In the genomic region with DNA sequence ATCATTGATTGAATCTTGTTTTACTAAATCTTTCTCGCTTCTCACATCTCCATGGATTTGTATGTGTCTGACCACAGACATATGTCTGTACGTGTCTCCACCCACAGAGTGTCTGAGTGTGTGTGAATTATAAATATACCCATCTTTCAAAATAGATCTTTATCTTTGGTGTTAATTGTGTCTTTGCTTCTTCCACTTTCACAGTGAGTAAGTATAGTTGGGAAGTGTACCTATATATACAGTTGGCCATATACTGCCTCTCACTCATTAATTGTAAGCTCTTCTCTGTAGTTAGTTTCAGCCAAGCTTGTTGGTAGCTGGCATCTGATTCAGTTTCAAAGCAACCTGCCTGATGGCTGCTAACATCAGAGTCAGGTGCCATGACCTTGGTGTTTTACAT, we compare ENCODE assay signal across 20 cellular contexts. TPM values are rescaled to one million over a fixed set of nuclear protein-coding genes. Genes with fewer than 3 reads are reported as not detected.
DNase-seq lines count a peak whose midpoint lies in the region; ATAC-seq, FAIRE-seq and TF ChIP-seq lines count a peak whose summit lies in the region.
"Had no signal": no experiment of that assay in that cellular context is flagged by ENCODE, and none has a peak within 500 bp of the region (broad histone marks: within the 10 kb centered on the region; RNA-seq: fewer than 3 reads in every experiment).

No MANE protein-coding gene starts in this region.

- peak; percentile 18 for DNase-seq in Jurkat, Clone E6-1 (ENCODE audit: low read depth, low spot score)
- DNase-seq in GM12878 (ENCODE audit: low read depth, low spot score) (peak; percentile 4), DMS79 treated with DMSO at 0.1 percent for 48 hours (lab: John Stamatoyannopoulos, UW) (no peak), brain microvascular endothelial cell (no peak)
- DNase-seq: activated B cell treated with CpG ODN at 0.5 μM for 24 hours; activated naive CD4-positive, alpha-beta T cell treated with anti-CD3 and anti-CD28 coated beads, Interleukin-2, amount 10 ng/mL, durations not matched to agents 7 days and 5 days; AML-193; effector CD8-positive, alpha-beta T cell; NCI-H2029; NCI-H524 treated with DMSO at 0.1 percent for 48 hours; ovary; sigmoid colon; stimulated activated CD4-positive, alpha-beta T cell treated with anti-CD3 and anti-CD28 coated beads, Interleukin-4, amount 100 ng/mL, for 1 hour; stimulated activated CD8-positive, alpha-beta memory T cell treated with anti-CD3 and anti-CD28 coated beads, Interleukin-4, amount 100 ng/mL, for 48 hours; T-cell had no signal

- in situ Hi-C loops in GM12878 (cut with MboI) (no loop called here), brain microvascular endothelial cell (cut with HindIII; ENCODE audit: low pct_ligation_motif_present, low sequenced_read_pairs) (no loop called here)

- CTCF ChIA-PET in GM12878 (lab: Yijun Ruan, JAX), result interaction anchor here (0.9 to 1.5 kb wide), 8 partner anchors 10 to 116 kb away, joined by 3 to 5 read pairs (median 4); no protein-coding TSS in a partner anchor

- H4K20me1 ChIP-seq in GM12878 (ENCODE audit: control insufficient read depth, insufficient read depth), result no peaks in the 10 kb centered on the region

- H3K36me3 ChIP-seq in GM12878 (ENCODE audit: control insufficient read depth in 2 of 2, insufficient read depth in 2 of 2, low read length in 1 of 2) (no peaks in the 10 kb centered on the region), brain microvascular endothelial cell (replicated peaks) (no peaks in the 10 kb centered on the region)
- H3K36me3 ChIP-seq: ovary, sigmoid colon had no signal

- POLR2A ChIA-PET in GM12878 (lab: Charles Lee), result interaction anchor here (0.5 to 1.4 kb wide), 9 partner anchors 10 to 110 kb away, joined by 3 to 5 read pairs (median 3); no protein-coding TSS in a partner anchor

- no peak overlapping the region for H3K9ac ChIP-seq in GM12878 (ENCODE audit: control insufficient read depth, insufficient read depth, low read length)

- no peak for TF ChIP-seq CTCF in GM12878 (IDR thresholded peaks at IDR 0.05 in 2 of 3, conservative IDR thresholded peaks at IDR 0.05 in 1 of 3; ENCODE audit: control insufficient read depth in 2 of 3, extremely low read depth in 1 of 3, insufficient read depth in 1 of 3, low read depth in 3 of 3, low read length in 3 of 3)
- TF ChIP-seq CTCF in brain microvascular endothelial cell (IDR thresholded peaks at IDR 0.05; ENCODE audit: low read depth, low read length, missing control alignments), result no peak

- no peak for FAIRE-seq in GM12878 (lab: Jason Lieb, UNC)
- FAIRE-seq: HTR-8/SVneo had no signal

- no TSS peak for BruUV-seq in GM12878 (replicated peaks; lab: Mats Ljungman, UMichigan)

- H3K79me2 ChIP-seq in GM12878 (ENCODE audit: control insufficient read depth, insufficient read depth, low read length), result no peaks in the 10 kb centered on the region

- H3K27me3 ChIP-seq in GM12878 (replicated peaks in 1 of 2; ENCODE audit: control insufficient read depth in 2 of 2, insufficient read depth in 2 of 2, low read length in 1 of 2) (no peaks in the 10 kb centered on the region), brain microvascular endothelial cell (replicated peaks) (no peaks in the 10 kb centered on the region)
- H3K27me3 ChIP-seq: ovary, sigmoid colon had no signal

- TF ChIP-seq POLR2A in GM12878 (IDR thresholded peaks at IDR 0.05; ENCODE audit: low read depth, low read length), result no peak

- TF ChIP-seq RAD21 in GM12878 (IDR thresholded peaks at IDR 0.05; ENCODE audit: insufficient read depth, low read depth, low read length), result no peak

- H2AFZ ChIP-seq in GM12878 (ENCODE audit: control insufficient read depth, low read depth, low read length), result no peak overlapping the region

- RAD21 ChIA-PET in GM12878 (lab: Charles Lee; ENCODE audit: unreplicated experiment), result interaction anchor here (1.0 to 1.7 kb wide), 5 partner anchors 11 to 116 kb away, joined by 3 to 8 read pairs (median 4); no protein-coding TSS in a partner anchor

- SMC1A ChIA-PET in GM12878 (lab: Charles Lee; ENCODE audit: uncharacterized antibody, unreplicated experiment), result interaction anchor here (0.7 to 4.9 kb wide), 12 partner anchors 9 to 443 kb away, joined by 3 to 36 read pairs (median 4); no protein-coding TSS in a partner anchor

- no peaks in the 10 kb centered on the region; the same call in 2 of the 3 replicates for H3K9me3 ChIP-seq in GM12878 (replicated peaks; ENCODE audit: control insufficient read depth, insufficient read depth, low read length)
- H3K9me3 ChIP-seq: ovary, sigmoid colon had no signal

- H3K4me2 ChIP-seq in GM12878 (ENCODE audit: control insufficient read depth, insufficient read depth), result no peak overlapping the region

- intact Hi-C loops in GM12878 (cut with micrococcal nuclease; ENCODE audit: unreplicated experiment), result no loop called here

- 5% methylated on average over 2 of the region's 2 CpGs for WGBS in GM12878 (ENCODE audit: insufficient coverage, insufficient replicate concordance, low lambda C conversion rate, missing lambda C conversion rate)

- TF ChIP-seq EP300 in GM12878 (IDR thresholded peaks at IDR 0.05; ENCODE audit: borderline replicate concordance in 1 of 2, control insufficient read depth in 1 of 2, low read depth in 2 of 2, low read length in 2 of 2), result peak; percentile 53 to 55; a peak in 2 of 4 replicates

- ATAC-seq in GM18517 (IDR thresholded peaks at IDR 0.05; ENCODE audit: unreplicated experiment) (peak; percentile 72), GM21717 (IDR thresholded peaks at IDR 0.05; ENCODE audit: unreplicated experiment) (peak; percentile 64), GM12878 (peak; percentile 81), HG03280 (IDR thresholded peaks at IDR 0.05; ENCODE audit: unreplicated experiment) (no peak), HG02840 (IDR thresholded peaks at IDR 0.05; ENCODE audit: low FRiP score, unreplicated experiment) (no peak)
- ATAC-seq: T-cell had no signal

- H3K27ac ChIP-seq in GM12878 (ENCODE audit: control insufficient read depth, insufficient read depth), result no peak overlapping the region
- H3K27ac ChIP-seq in brain microvascular endothelial cell, result no peak overlapping the region
- H3K27ac ChIP-seq: ovary, sigmoid colon had no signal

- H3K4me3 ChIP-seq in Jurkat, Clone E6-1 (ENCODE audit: low read length), result no peak overlapping the region
- H3K4me3 ChIP-seq in GM12878 (no peak overlapping the region), brain microvascular endothelial cell (ENCODE audit: low read depth, low read length) (no peak overlapping the region)
- H3K4me3 ChIP-seq: ovary, sigmoid colon had no signal

- no peaks in the 10 kb centered on the region for H3K4me1 ChIP-seq in GM12878 (ENCODE audit: control insufficient read depth, insufficient read depth, low read length)

TF ChIP-seq in GM12878, 131 proteins besides CTCF, POLR2A, EP300 and RAD21 (continues in another document):
- TF ChIP-seq RUNX3 (IDR thresholded peaks at IDR 0.05; ENCODE audit: low read length) (peak; percentile 11; the same call in 1 of the 2 replicates), DPF2 (IDR thresholded peaks at IDR 0.05) (peak; percentile 59), HCFC1 (IDR thresholded peaks at IDR 0.05; ENCODE audit: low read length) (no peak), MXI1 (IDR thresholded peaks at IDR 0.05; ENCODE audit: low read depth, low read length) (no peak), BHLHE40 (IDR thresholded peaks at IDR 0.05; ENCODE audit: borderline replicate concordance in 1 of 2, low read depth in 2 of 2, low read length in 1 of 2) (peak; percentile 24 to 65; a peak in 2 of 4 replicates)
- TF ChIP-seq, protein P1, sequence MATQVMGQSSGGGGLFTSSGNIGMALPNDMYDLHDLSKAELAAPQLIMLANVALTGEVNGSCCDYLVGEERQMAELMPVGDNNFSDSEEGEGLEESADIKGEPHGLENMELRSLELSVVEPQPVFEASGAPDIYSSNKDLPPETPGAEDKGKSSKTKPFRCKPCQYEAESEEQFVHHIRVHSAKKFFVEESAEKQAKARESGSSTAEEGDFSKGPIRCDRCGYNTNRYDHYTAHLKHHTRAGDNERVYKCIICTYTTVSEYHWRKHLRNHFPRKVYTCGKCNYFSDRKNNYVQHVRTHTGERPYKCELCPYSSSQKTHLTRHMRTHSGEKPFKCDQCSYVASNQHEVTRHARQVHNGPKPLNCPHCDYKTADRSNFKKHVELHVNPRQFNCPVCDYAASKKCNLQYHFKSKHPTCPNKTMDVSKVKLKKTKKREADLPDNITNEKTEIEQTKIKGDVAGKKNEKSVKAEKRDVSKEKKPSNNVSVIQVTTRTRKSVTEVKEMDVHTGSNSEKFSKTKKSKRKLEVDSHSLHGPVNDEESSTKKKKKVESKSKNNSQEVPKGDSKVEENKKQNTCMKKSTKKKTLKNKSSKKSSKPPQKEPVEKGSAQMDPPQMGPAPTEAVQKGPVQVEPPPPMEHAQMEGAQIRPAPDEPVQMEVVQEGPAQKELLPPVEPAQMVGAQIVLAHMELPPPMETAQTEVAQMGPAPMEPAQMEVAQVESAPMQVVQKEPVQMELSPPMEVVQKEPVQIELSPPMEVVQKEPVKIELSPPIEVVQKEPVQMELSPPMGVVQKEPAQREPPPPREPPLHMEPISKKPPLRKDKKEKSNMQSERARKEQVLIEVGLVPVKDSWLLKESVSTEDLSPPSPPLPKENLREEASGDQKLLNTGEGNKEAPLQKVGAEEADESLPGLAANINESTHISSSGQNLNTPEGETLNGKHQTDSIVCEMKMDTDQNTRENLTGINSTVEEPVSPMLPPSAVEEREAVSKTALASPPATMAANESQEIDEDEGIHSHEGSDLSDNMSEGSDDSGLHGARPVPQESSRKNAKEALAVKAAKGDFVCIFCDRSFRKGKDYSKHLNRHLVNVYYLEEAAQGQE (IDR thresholded peaks at IDR 0.05; ENCODE audit: low read depth, low read length), result no peak

RNA-seq across cellular contexts. Expression of a gene that starts 18.4 kb away (rescaled TPM):
- 24.7 TPM for polyA plus RNA-seq in Jurkat, Clone E6-1 (2012; ENCODE audit: insufficient read depth, insufficient read length)
- 6.3 and 7.2 TPM in 2 replicates for total RNA-seq in GM12878 (2013; cell fraction: nucleolus; rRNA removed)
- total RNA-seq in GM12878 (2014; rRNA removed), result 0.28 and 0.54 TPM in 2 replicates
- total RNA-seq in GM12878 (2014; rRNA removed; fragmentation: Illumina TruSeq; extraction: Trizol), result 0.64 and 0.72 TPM in 2 replicates
- 0.45 and 1.0 TPM in 2 replicates for total RNA-seq in GM12878 (2021)
- 0.33 TPM for polyA plus RNA-seq in GM12878 (2011; ENCODE audit: low read depth)
- polyA plus RNA-seq in GM12878 (2011; rRNA removed), result 0.19 and 0.27 TPM in 2 replicates
- polyA plus RNA-seq in GM12878 (2011; cell fraction: cytosol; rRNA removed), result 0.37 and 0.52 TPM in 2 replicates
- polyA plus RNA-seq in GM12878 (2011; cell fraction: nucleus; rRNA removed), result 0.33 and 0.98 TPM in 2 replicates
- polyA plus RNA-seq in GM12878 (2012), result 0.35 and 0.94 TPM in 2 replicates
- 0.98 TPM in 1 of 2 replicates, not detected in the other for polyA plus RNA-seq in GM12878 (2014; fragmentation: Illumina TruSeq; extraction: Trizol)
- polyA plus RNA-seq in GM12878 (2014; fragmentation: Nextera tagmentation; extraction: Ambion mirVana), result under 1 TPM in 1 of 2 experiments, not detected in 1; 0.24 TPM
- polyA plus RNA-seq in GM12878 (2014; rRNA removed), result 0.30 and 1.2 TPM in 2 replicates
- polyA plus RNA-seq in GM12878 (2016; fragmentation: Nextera tagmentation; extraction: Ambion mirVana), result 1 to 10 TPM in 1 of 2 experiments, under 1 TPM in 1; 0.86 to 2.8 TPM
- 0.07 and 0.26 TPM in 2 replicates for polyA minus RNA-seq in GM12878 (2011; rRNA and poly(A)+ RNA removed)
- not detected in 2 replicates for polyA minus RNA-seq in GM12878 (2011; cell fraction: cytosol; rRNA and poly(A)+ RNA removed)
- polyA minus RNA-seq in GM12878 (2011; cell fraction: nucleus; rRNA and poly(A)+ RNA removed), result 0.48 and 0.57 TPM in 2 replicates

Comparison
In these comparisons a context has a peak if more than half of its experiments do, and no peak if none do; other contexts are left out.
1. ATAC-seq: peak in GM18517 (single experiment), GM21717 (single experiment) and GM12878 (single experiment); none in HG03280 (single experiment) and HG02840 (single experiment).
2. DNase-seq: peak in Jurkat, Clone E6-1 (single experiment) and GM12878 (single experiment); none in DMS79 treated with DMSO at 0.1 percent for 48 hours (single experiment) and brain microvascular endothelial cell (single experiment).